8 cellular contexts compared by ENCODE assay signal in genomic region chr2:68831688-68832087, GRCh38. TPM values are rescaled to one million over a fixed set of nuclear protein-coding genes. Genes with fewer than 3 reads are reported as not detected.
DNase-seq lines count a peak whose midpoint lies in the region; ATAC-seq and TF ChIP-seq lines count a peak whose summit lies in the region.

No MANE protein-coding gene starts in this region.

- intact Hi-C loops in activated CD4-positive, alpha-beta memory T cell treated with anti-CD3 and anti-CD28 coated beads for 36 hours (cut with micrococcal nuclease), result loop anchor here (1.0 to 5.0 kb wide), 6 partner anchors 42 to 179 kb away; partner anchors contain the start of gene ARHGAP25
- intact Hi-C loops in prostate gland (cut with DNase I), result loop anchor here (10.0 kb wide), 1 partner anchor 77 kb away; no protein-coding TSS in a partner anchor

- ATAC-seq in stimulated activated naive CD8-positive, alpha-beta T cell treated with anti-CD3 and anti-CD28 coated beads, Interleukin-15, amount 100 ng/mL, for 72 hours, result no peak
- ATAC-seq in GM21723 (IDR thresholded peaks at IDR 0.05; ENCODE audit: unreplicated experiment), result no peak

- H3K4me1 Mint-ChIP-seq in HFFc6 (ENCODE audit: low read depth), result peaks cover 57% of the 10 kb centered on the region
- H3K4me1 Mint-ChIP-seq in activated CD4-positive, alpha-beta memory T cell treated with anti-CD3 and anti-CD28 coated beads for 36 hours (ENCODE audit: low read depth), result peaks cover 75% of the 10 kb centered on the region
- H3K4me1 Mint-ChIP-seq in stimulated activated naive CD8-positive, alpha-beta T cell treated with anti-CD3 and anti-CD28 coated beads, Interleukin-15, amount 100 ng/mL, for 72 hours, result peaks cover 80% of the 10 kb centered on the region

- no peaks in the 10 kb centered on the region for H3K27me3 ChIP-seq in prostate gland (replicated peaks; ENCODE audit: insufficient read depth)

- TF ChIP-seq CTCF in HFFc6 (IDR thresholded peaks at IDR 0.05), result no peak
- TF ChIP-seq CTCF in prostate gland (IDR thresholded peaks at IDR 0.05), result no peak

- DNase-seq in HFFc6 (peak; percentile 24), glomerular visceral epithelial cell (ENCODE audit: extremely low spot score) (peak; percentile 9), NCI-H2196 (lab: John Stamatoyannopoulos, UW; ENCODE audit: unreplicated experiment) (no peak), NCI-H526 treated with DMSO at 0.1 percent for 48 hours (lab: John Stamatoyannopoulos, UW) (no peak), prostate gland (ENCODE audit: low spot score) (no peak)
- peak; percentile 33 for DNase-seq in activated CD4-positive, alpha-beta memory T cell treated with anti-CD3 and anti-CD28 coated beads for 36 hours
- no peak for DNase-seq in stimulated activated naive CD8-positive, alpha-beta T cell treated with anti-CD3 and anti-CD28 coated beads, Interleukin-15, amount 100 ng/mL, for 72 hours

- TF ChIP-seq POLR2A in prostate gland (IDR thresholded peaks at IDR 0.05), result no peak

- H3K36me3 Mint-ChIP-seq in HFFc6 (ENCODE audit: low read depth), result no peaks in the 10 kb centered on the region
- H3K36me3 Mint-ChIP-seq in activated CD4-positive, alpha-beta memory T cell treated with anti-CD3 and anti-CD28 coated beads for 36 hours, result peaks cover 1% of the 10 kb centered on the region

- CTCF ChIA-PET in activated CD4-positive, alpha-beta memory T cell treated with anti-CD3 and anti-CD28 coated beads for 36 hours (lab: Charles Lee), result interaction anchor here (1.2 to 1.8 kb wide), 2 partner anchors 93 to 365 kb away, joined by 4 to 5 read pairs; partner anchors contain the start of genes APLF and FBXO48

- no peaks in the 10 kb centered on the region for H3K9me3 ChIP-seq in prostate gland

- peak overlapping the region; percentile 74 for H3K27ac Mint-ChIP-seq in HFFc6
- peak overlapping the region; percentile 84 for H3K27ac Mint-ChIP-seq in activated CD4-positive, alpha-beta memory T cell treated with anti-CD3 and anti-CD28 coated beads for 36 hours
- peak overlapping the region in 1 of 2 donors; percentile 91 for H3K27ac Mint-ChIP-seq in stimulated activated naive CD8-positive, alpha-beta T cell treated with anti-CD3 and anti-CD28 coated beads, Interleukin-15, amount 100 ng/mL, for 72 hours

- no peaks in the 10 kb centered on the region for H3K36me3 ChIP-seq in prostate gland

- H3K27ac ChIP-seq in prostate gland, result peak overlapping the region in 1 of 2 donors; percentile 29

- H3K27me3 Mint-ChIP-seq in HFFc6 (ENCODE audit: insufficient read depth), result no peaks in the 10 kb centered on the region; the same call in 1 of the 2 replicates
- H3K27me3 Mint-ChIP-seq in activated CD4-positive, alpha-beta memory T cell treated with anti-CD3 and anti-CD28 coated beads for 36 hours, result no peaks in the 10 kb centered on the region
- no peaks in the 10 kb centered on the region for H3K27me3 Mint-ChIP-seq in stimulated activated naive CD8-positive, alpha-beta T cell treated with anti-CD3 and anti-CD28 coated beads, Interleukin-15, amount 100 ng/mL, for 72 hours

- POLR2A ChIA-PET in activated CD4-positive, alpha-beta memory T cell treated with anti-CD3 and anti-CD28 coated beads for 36 hours (lab: Charles Lee), result no interaction called here

- WGBS in prostate gland, result 73% methylated on average over 3 of the region's 3 CpGs

- H3K9me3 Mint-ChIP-seq in HFFc6, result no peaks in the 10 kb centered on the region
- H3K9me3 Mint-ChIP-seq in activated CD4-positive, alpha-beta memory T cell treated with anti-CD3 and anti-CD28 coated beads for 36 hours, result no peaks in the 10 kb centered on the region
- H3K9me3 Mint-ChIP-seq in stimulated activated naive CD8-positive, alpha-beta T cell treated with anti-CD3 and anti-CD28 coated beads, Interleukin-15, amount 100 ng/mL, for 72 hours, result no peaks in the 10 kb centered on the region

- H3K4me3 Mint-ChIP-seq in HFFc6, result no peak overlapping the region
- H3K4me3 Mint-ChIP-seq in activated CD4-positive, alpha-beta memory T cell treated with anti-CD3 and anti-CD28 coated beads for 36 hours, result peak overlapping the region; percentile 41
- peak overlapping the region; percentile 50 to 72 for H3K4me3 Mint-ChIP-seq in stimulated activated naive CD8-positive, alpha-beta T cell treated with anti-CD3 and anti-CD28 coated beads, Interleukin-15, amount 100 ng/mL, for 72 hours

- H3K4me1 ChIP-seq in prostate gland (replicated peaks), result peaks cover 4% of the 10 kb centered on the region

- H3K4me3 ChIP-seq in prostate gland, result no peak overlapping the region

RNA-seq across cellular contexts. Expression of gene BMP10, which starts 39.5 kb away (rescaled TPM):
- total RNA-seq in HFFc6 (2021; fragmentation: NEBNext Ultra II Directional; extraction: Animal tissue kit (Norgen Biotek cat#: 25700)), result not detected
- total RNA-seq in activated CD4-positive, alpha-beta memory T cell treated with anti-CD3 and anti-CD28 coated beads for 36 hours, result not detected
- total RNA-seq in prostate gland, result not detected

Comparison
In these comparisons a context has a peak if more than half of its experiments do, and no peak if none do; other contexts are left out.
1. DNase-seq: peak in HFFc6 (single experiment), activated CD4-positive, alpha-beta memory T cell treated with anti-CD3 and anti-CD28 coated beads for 36 hours (single experiment) and glomerular visceral epithelial cell (single experiment); none in stimulated activated naive CD8-positive, alpha-beta T cell treated with anti-CD3 and anti-CD28 coated beads, Interleukin-15, amount 100 ng/mL, for 72 hours (0 of 2), NCI-H2196 (single experiment), NCI-H526 treated with DMSO at 0.1 percent for 48 hours (single experiment) and prostate gland (single experiment).